Comparison of ENCODE assay signal across 32 cellular contexts in genomic region chr5:73399761-73400160, GRCh38. TPM values are rescaled to one million over a fixed set of nuclear protein-coding genes. Genes with fewer than 3 reads are reported as not detected.
"Had no signal": no experiment of that assay in that cellular context is flagged by ENCODE, and none has a peak within 500 bp of the region (broad histone marks: within the 10 kb centered on the region; RNA-seq: fewer than 3 reads in every experiment).

No MANE protein-coding gene starts in this region.

- H3K4me1 ChIP-seq: adrenal gland, body of pancreas, breast epithelium had no signal

- DNase-seq: activated B cell treated with CpG ODN at 0.5 μM for 24 hours; activated CD4-positive, alpha-beta memory T cell treated with anti-CD3 and anti-CD28 coated beads for 36 hours; activated CD4-positive, alpha-beta T cell treated with anti-CD3 and anti-CD28 coated beads for 4 hours; activated CD4-positive, alpha-beta T cell treated with anti-CD3 and anti-CD28 coated beads, Interleukin-2, amount 10 ng/mL, durations not matched to agents 24 days and 14 days; activated CD4-positive, alpha-beta T cell treated with anti-CD3 and anti-CD28 coated beads, Interleukin-2, amount 50 U/mL, for 1 hour; activated CD4-positive, alpha-beta T cell treated with anti-CD3 and anti-CD28 coated beads, Interleukin-2, amount 50 U/mL, for 4 hours; activated CD4-positive, CD25-positive, alpha-beta regulatory T cell treated with anti-CD3 and anti-CD28 coated beads, Interleukin-2, amount 50 U/mL, for 72 hours; activated CD8-positive, alpha-beta memory T cell treated with anti-CD3 and anti-CD28 coated beads, Interleukin-2, amount 50 U/mL, for 4 hours; activated CD8-positive, alpha-beta T cell treated with anti-CD3 and anti-CD28 coated beads for 36 hours; activated effector memory CD4-positive, alpha-beta T cell treated with anti-CD3 and anti-CD28 coated beads, Interleukin-2, amount 50 U/mL, for 16 hours; activated gamma-delta T cell treated with Interleukin-2 at 50 U/mL for 16 hours; activated naive CD4-positive, alpha-beta T cell; activated naive CD4-positive, alpha-beta T cell treated with anti-CD3 and anti-CD28 coated beads for 36 hours; activated naive CD4-positive, alpha-beta T cell treated with anti-CD3 and anti-CD28 coated beads, Interleukin-2, amount 50 U/mL, for 16 hours; activated naive CD8-positive, alpha-beta T cell treated with anti-CD3 and anti-CD28 coated beads for 36 hours; activated T-cell treated with anti-CD3 and anti-CD28 coated beads for 4 hours; activated T-cell treated with anti-CD3 and anti-CD28 coated beads, Interleukin-2, amount 50 U/mL, for 1 hour; activated T-cell treated with anti-CD3 and anti-CD28 coated beads, Interleukin-2, amount 50 U/mL, for 4 hours; activated T-cell treated with anti-CD3 and anti-CD28 coated beads, Interleukin-2, amount 50 U/mL, for 72 hours; adrenal gland; amniotic stem cell; aorta; body of pancreas; brain microvascular endothelial cell; central memory CD4-positive, alpha-beta T cell; T-helper 2 cell; T-helper 9 cell had no signal

- H3K27me3 ChIP-seq: body of pancreas, brain microvascular endothelial cell had no signal

- ATAC-seq: activated CD8-positive, alpha-beta T cell treated with anti-CD3 and anti-CD28 coated beads for 36 hours; activated naive CD4-positive, alpha-beta T cell treated with anti-CD3 and anti-CD28 coated beads, Interleukin-2, amount 50 U/mL, for 72 hours; activated T-cell treated with anti-CD3 and anti-CD28 coated beads, Interleukin-2, amount 50 U/mL, for 4 hours; activated T-cell treated with anti-CD3 and anti-CD28 coated beads, Interleukin-2, amount 50 U/mL, for 72 hours; activated T-helper 17 cell treated with anti-CD3 and anti-CD28 coated beads, Interleukin-2, amount 50 U/mL, for 72 hours; body of pancreas had no signal

- H3K9me3 ChIP-seq: adrenal gland, body of pancreas, breast epithelium had no signal

- H3K36me3 ChIP-seq: adrenal gland, brain microvascular endothelial cell, breast epithelium had no signal

- H3K27ac ChIP-seq: adrenal gland, body of pancreas, brain microvascular endothelial cell, breast epithelium, VCaP had no signal

- FAIRE-seq: astrocyte had no signal

- H3K4me3 ChIP-seq: adrenal gland, body of pancreas, breast epithelium had no signal

RNA-seq across cellular contexts. Expression of gene FOXD1, which starts 48.8 kb away (rescaled TPM):
- total RNA-seq: body of pancreas had no signal
